Comparison of ENCODE assay signal across 1 cellular context in the genomic region with DNA sequence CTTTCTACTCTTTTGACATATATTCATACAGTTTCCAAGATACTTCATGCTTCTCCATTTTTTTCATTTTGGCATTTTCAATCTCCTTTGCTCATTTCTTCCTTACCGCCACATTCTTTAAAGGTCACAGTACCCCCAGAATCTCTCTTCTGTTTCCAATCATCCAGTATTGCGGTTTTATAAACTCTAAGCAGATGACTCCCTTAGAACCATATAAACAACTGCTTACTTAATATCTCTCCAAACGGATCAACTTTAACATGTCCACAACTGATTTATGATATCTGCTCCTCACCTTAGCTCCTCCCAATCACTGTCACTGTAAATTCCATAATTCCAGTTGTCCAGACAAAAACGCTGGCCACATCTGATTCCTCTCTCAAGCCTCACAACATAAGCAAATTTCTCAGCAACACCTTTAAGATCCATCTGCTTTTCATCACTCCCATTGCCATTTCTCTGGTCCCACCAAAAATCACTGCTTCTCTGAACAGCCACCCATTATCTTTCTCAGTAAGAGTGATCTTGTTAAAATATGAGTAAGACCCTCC.
TF ChIP-seq lines count a peak whose summit lies in the region.

No MANE protein-coding gene starts in this region.

TF ChIP-seq in endothelial cell of umbilical vein, 7 proteins besides CTCF, POLR2A, EP300 and RAD21:
- TF ChIP-seq, protein P1, sequence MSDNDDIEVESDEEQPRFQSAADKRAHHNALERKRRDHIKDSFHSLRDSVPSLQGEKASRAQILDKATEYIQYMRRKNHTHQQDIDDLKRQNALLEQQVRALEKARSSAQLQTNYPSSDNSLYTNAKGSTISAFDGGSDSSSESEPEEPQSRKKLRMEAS (IDR thresholded peaks at IDR 0.05; ENCODE audit: insufficient read depth, insufficient read length) = no peak
- no peak for TF ChIP-seq POLR2AphosphoS5 (IDR thresholded peaks at IDR 0.05; ENCODE audit: insufficient read depth, low read depth, low read length)
- TF ChIP-seq GATA2 (IDR thresholded peaks at IDR 0.05; ENCODE audit: insufficient read depth, insufficient read length, low read depth, low read length) = no peak
- no peak for TF ChIP-seq JUN (IDR thresholded peaks at IDR 0.05; ENCODE audit: borderline replicate concordance, insufficient read depth, insufficient read length, low read depth)
- TF ChIP-seq FOS (IDR thresholded peaks at IDR 0.05; ENCODE audit: borderline replicate concordance, insufficient read depth, low read length) = no peak
- no peak for TF ChIP-seq MYC (IDR thresholded peaks at IDR 0.05; ENCODE audit: low read depth, low read length)
- no peak for TF ChIP-seq EZH2 (IDR thresholded peaks at IDR 0.05; ENCODE audit: borderline replicate concordance, low read depth, low read length, severe bottlenecking)
